17 cellular contexts compared by ENCODE assay signal in genomic region chr3:80889643-80890042, GRCh38.
"Had no signal": no experiment of that assay in that cellular context is flagged by ENCODE, and none has a peak within 500 bp of the region (broad histone marks: within the 10 kb centered on the region; RNA-seq: fewer than 3 reads in every experiment).

No MANE protein-coding gene starts in this region.

- DNase-seq: effector memory CD4-positive, alpha-beta T cell; esophagus squamous epithelium; foreskin fibroblast; head of caudate nucleus; kidney; left colon; left ventricle myocardium superior; mesendoderm; naive B cell; retina; right lobe of liver; stimulated activated CD4-positive, alpha-beta T cell treated with anti-CD3 and anti-CD28 coated beads, Interleukin-4, amount 100 ng/mL, for 1 hour; stimulated activated CD8-positive, alpha-beta memory T cell treated with anti-CD3 and anti-CD28 coated beads, Interleukin-4, amount 100 ng/mL, for 48 hours; stimulated activated naive CD8-positive, alpha-beta T cell treated with anti-CD3 and anti-CD28 coated beads, Interleukin-15, Interleukin-2, amounts not matched to agents 100 U/mL and 50 U/mL, for 24 hours; thyroid gland had no signal

- ATAC-seq: gastroesophageal sphincter; left colon; left ventricle myocardium superior; right lobe of liver; stimulated activated effector memory CD8-positive, alpha-beta T cell treated with anti-CD3 and anti-CD28 coated beads, Interleukin-12 subunit alpha, Interleukin-12 subunit beta, amount 100 ng/mL, for 72 hours; stimulated activated naive CD8-positive, alpha-beta T cell treated with anti-CD3 and anti-CD28 coated beads, Interleukin-15, Interleukin-2, amounts not matched to agents 100 U/mL and 50 U/mL, for 24 hours had no signal
